Comparison of ENCODE assay signal across 8 cellular contexts in genomic region chr12:4030938-4031702, GRCh38.
DNase-seq lines count a peak whose midpoint lies in the region; ATAC-seq and TF ChIP-seq lines count a peak whose summit lies in the region.

No MANE protein-coding gene starts in this region.

- no peaks in the 10 kb centered on the region for H3K36me3 Mint-ChIP-seq in natural killer cell treated with Interleukin-12 subunit alpha and Interleukin-12 subunit beta and Interleukin-15 and Interleukin-18, amount 100 ng/mL, for 72 hours
- H3K36me3 Mint-ChIP-seq in stimulated activated effector memory CD8-positive, alpha-beta T cell treated with anti-CD3 and anti-CD28 coated beads, Interleukin-12 subunit alpha, Interleukin-12 subunit beta, amount 100 ng/mL, for 72 hours = no peaks in the 10 kb centered on the region

- H2AFZ ChIP-seq in PC-9 = no peak overlapping the region

- no peaks in the 10 kb centered on the region for H3K9me2 ChIP-seq in PC-9 (ENCODE audit: insufficient read depth)

- no peaks in the 10 kb centered on the region for H3K4me1 ChIP-seq in PC-9 (replicated peaks; ENCODE audit: insufficient read depth)

- no peaks in the 10 kb centered on the region for H3K9me3 Mint-ChIP-seq in natural killer cell treated with Interleukin-12 subunit alpha and Interleukin-12 subunit beta and Interleukin-15 and Interleukin-18, amount 100 ng/mL, for 72 hours
- H3K9me3 Mint-ChIP-seq in stimulated activated effector memory CD8-positive, alpha-beta T cell treated with anti-CD3 and anti-CD28 coated beads, Interleukin-12 subunit alpha, Interleukin-12 subunit beta, amount 100 ng/mL, for 72 hours = no peaks in the 10 kb centered on the region

- H3K9me3 ChIP-seq in PC-9 (ENCODE audit: insufficient read depth, low read depth) = 0 out of 2 replicates have a peak, but pooled peaks cover 3% of the 10 kb centered on the region

- no peak for TF ChIP-seq CTCF in PC-9 (conservative IDR thresholded peaks at IDR 0.05)

- peaks cover 10 to 20% of the 10 kb centered on the region in 2 donors for H3K27me3 Mint-ChIP-seq in natural killer cell treated with Interleukin-12 subunit alpha and Interleukin-12 subunit beta and Interleukin-15 and Interleukin-18, amount 100 ng/mL, for 72 hours

- no peaks in the 10 kb centered on the region for H3K36me3 ChIP-seq in PC-9 (ENCODE audit: low read depth)

- H3K27me3 ChIP-seq in PC-9 (ENCODE audit: insufficient read depth, low read depth) = peaks cover 37% of the 10 kb centered on the region

- H3K79me2 ChIP-seq in PC-9 (ENCODE audit: low read depth) = no peaks in the 10 kb centered on the region

- intact Hi-C loops in PC-9 (cut with micrococcal nuclease; ENCODE audit: unreplicated experiment) = no loop called here

- ATAC-seq in HG02678 (IDR thresholded peaks at IDR 0.05; ENCODE audit: unreplicated experiment) = peak; percentile 93
- peak; percentile 96 for ATAC-seq in natural killer cell treated with Interleukin-12 subunit alpha and Interleukin-12 subunit beta and Interleukin-15 and Interleukin-18, amount 100 ng/mL, for 72 hours
- peak; percentile 94 for ATAC-seq in stimulated activated effector memory CD8-positive, alpha-beta T cell treated with anti-CD3 and anti-CD28 coated beads, Interleukin-12 subunit alpha, Interleukin-12 subunit beta, amount 100 ng/mL, for 72 hours

- H3K4me3 Mint-ChIP-seq in natural killer cell treated with Interleukin-12 subunit alpha and Interleukin-12 subunit beta and Interleukin-15 and Interleukin-18, amount 100 ng/mL, for 72 hours = peak overlapping the region; percentile 51
- peak overlapping the region; percentile 48 for H3K4me3 Mint-ChIP-seq in stimulated activated effector memory CD8-positive, alpha-beta T cell treated with anti-CD3 and anti-CD28 coated beads, Interleukin-12 subunit alpha, Interleukin-12 subunit beta, amount 100 ng/mL, for 72 hours

- CTCF ChIA-PET in PC-9 (lab: Charles Lee) = no interaction called here

- no TSS peak for BruUV-seq in PC-9 (replicated peaks; lab: Mats Ljungman, UMichigan)

- H4K20me1 ChIP-seq in PC-9 (ENCODE audit: insufficient read depth) = 0 out of 2 replicates have a peak, but pooled peaks cover 3% of the 10 kb centered on the region

- H3K27ac ChIP-seq in PC-9 = no peak overlapping the region

- DNase-seq in ELF-1 (ENCODE audit: low read depth, low spot score) = peak; percentile 98
- DNase-seq in PC-9 = peak; percentile 44 to 75
- DNase-seq in activated gamma-delta T cell (lab: John Stamatoyannopoulos, UW) = peak; percentile 65
- peak; percentile 92 for DNase-seq in fibroblast of the conjunctiva (ENCODE audit: low read depth)
- DNase-seq in natural killer cell treated with Interleukin-12 subunit alpha and Interleukin-12 subunit beta and Interleukin-15 and Interleukin-18, amount 100 ng/mL, for 72 hours (ENCODE audit: low spot score) = peak; percentile 83
- DNase-seq in stimulated activated effector memory CD8-positive, alpha-beta T cell treated with anti-CD3 and anti-CD28 coated beads, Interleukin-12 subunit alpha, Interleukin-12 subunit beta, amount 100 ng/mL, for 72 hours (ENCODE audit: low spot score in 2 of 2) = peak; percentile 62 to 84
- no peak for DNase-seq in NCI-H510A (lab: John Stamatoyannopoulos, UW)

- POLR2A ChIA-PET in PC-9 (lab: Charles Lee; ENCODE audit: unreplicated experiment) = no interaction called here

- peaks cover 24 to 28% of the 10 kb centered on the region in 2 donors for H3K4me1 Mint-ChIP-seq in natural killer cell treated with Interleukin-12 subunit alpha and Interleukin-12 subunit beta and Interleukin-15 and Interleukin-18, amount 100 ng/mL, for 72 hours (ENCODE audit: low read depth in 2 of 2)
- H3K4me1 Mint-ChIP-seq in stimulated activated effector memory CD8-positive, alpha-beta T cell treated with anti-CD3 and anti-CD28 coated beads, Interleukin-12 subunit alpha, Interleukin-12 subunit beta, amount 100 ng/mL, for 72 hours = peaks cover 28% of the 10 kb centered on the region

- no peak overlapping the region for H3K4me2 ChIP-seq in PC-9

- no peak overlapping the region for H3K4me3 ChIP-seq in PC-9

- no peak overlapping the region for H3K27ac Mint-ChIP-seq in natural killer cell treated with Interleukin-12 subunit alpha and Interleukin-12 subunit beta and Interleukin-15 and Interleukin-18, amount 100 ng/mL, for 72 hours
- no peak overlapping the region for H3K27ac Mint-ChIP-seq in stimulated activated effector memory CD8-positive, alpha-beta T cell treated with anti-CD3 and anti-CD28 coated beads, Interleukin-12 subunit alpha, Interleukin-12 subunit beta, amount 100 ng/mL, for 72 hours

- no peaks in the 10 kb centered on the region for H3F3A ChIP-seq in PC-9 (ENCODE audit: insufficient read depth, low read depth)
